1 cellular context compared by ENCODE assay signal in genomic region chr17:64326420-64327054, GRCh38.
TF ChIP-seq lines count a peak whose summit lies in the region.

No MANE protein-coding gene starts in this region.

TF ChIP-seq in WTC11, 78 proteins besides CTCF, POLR2A, EP300 and RAD21 (continued from another document):
- no peak for TF ChIP-seq ZNF138 (CRISPR knock-in tag; conservative IDR thresholded peaks at IDR 0.05)
